Comparison of ENCODE assay signal across 26 cellular contexts in genomic region chr5:147836439-147836838, GRCh38. TPM values are rescaled to one million over a fixed set of nuclear protein-coding genes. Genes with fewer than 3 reads are reported as not detected.
DNase-seq lines count a peak whose midpoint lies in the region; ATAC-seq, FAIRE-seq and TF ChIP-seq lines count a peak whose summit lies in the region.
"Had no signal": no experiment of that assay in that cellular context is flagged by ENCODE, and none has a peak within 500 bp of the region (broad histone marks: within the 10 kb centered on the region; RNA-seq: fewer than 3 reads in every experiment).

No MANE protein-coding gene starts in this region.

- H3K4me1 Mint-ChIP-seq in activated T-helper 17 cell treated with anti-CD3 and anti-CD28 coated beads, Interleukin-2, amount 50 U/mL, for 72 hours, result no peaks in the 10 kb centered on the region
- H3K4me1 Mint-ChIP-seq: CD8-positive, alpha-beta memory T cell; H9 had no signal

- no peaks in the 10 kb centered on the region for H3K27me3 ChIP-seq in PC-3 (ENCODE audit: low read length)
- H3K27me3 ChIP-seq in body of pancreas, result no peaks in the 10 kb centered on the region
- peaks cover 0 to 20% of the 10 kb centered on the region in 2 experiments; a peak in 3 of 5 replicates for H3K27me3 ChIP-seq in HepG2 (ENCODE audit: control insufficient read depth in 1 of 2, insufficient read depth in 2 of 2, low read length in 2 of 2)

- H3K4me3 ChIP-seq in PC-3 (ENCODE audit: low read length) (no peak overlapping the region), body of pancreas (no peak overlapping the region), HepG2 (replicated peaks in 1 of 3; ENCODE audit: insufficient read depth in 1 of 3, low read depth in 2 of 3, low read length in 3 of 3) (no peak overlapping the region), OCI-LY7 (ENCODE audit: low read depth, low read length, poor library complexity, severe bottlenecking) (no peak overlapping the region)
- H3K4me3 ChIP-seq: SJSA1 had no signal

- no peak for DNase-seq in PC-3
- no peak for DNase-seq in body of pancreas
- no peak for DNase-seq in HepG2 (ENCODE audit: low spot score)
- DNase-seq in OCI-LY7 (ENCODE audit: low spot score), result no peak
- no peak for DNase-seq in GOT3 (lab: John Stamatoyannopoulos, UW)
- DNase-seq: CD8-positive, alpha-beta memory T cell; DMS79 treated with DMSO at 0.1 percent for 48 hours; H9; MV-4-11; NCI-H1105 treated with DMSO at 0.1 percent for 48 hours; NCI-H1694; NCI-H2081; NCI-H2171 treated with DMSO at 0.1 percent for 48 hours; NCI-H524 treated with DMSO at 0.1 percent for 48 hours; NCI-H82 had no signal

- H3K27me3 Mint-ChIP-seq in activated T-helper 17 cell treated with anti-CD3 and anti-CD28 coated beads, Interleukin-2, amount 50 U/mL, for 72 hours, result peaks cover 14% of the 10 kb centered on the region

- in situ Hi-C loops in HepG2 (cut with HindIII; ENCODE audit: extremely low pct_ligation_motif_present, low pct_unique_long_range_greater_than_20kb), result no loop called here

- no peaks in the 10 kb centered on the region for H3K36me3 Mint-ChIP-seq in activated T-helper 17 cell treated with anti-CD3 and anti-CD28 coated beads, Interleukin-2, amount 50 U/mL, for 72 hours (ENCODE audit: low read depth)
- H3K36me3 Mint-ChIP-seq: CD8-positive, alpha-beta memory T cell had no signal

- TF ChIP-seq RAD21 in HepG2 (CRISPR knock-in tag; IDR thresholded peaks at IDR 0.05), result no peak

- peak overlapping the region; percentile 99 for H3K27ac ChIP-seq in 22Rv1
- no peak overlapping the region for H3K27ac ChIP-seq in PC-3 (ENCODE audit: low read length)
- H3K27ac ChIP-seq in body of pancreas, result peak overlapping the region; percentile 25 to 83 (median 76)
- no peak overlapping the region for H3K27ac ChIP-seq in HepG2 (ENCODE audit: extremely low read length, insufficient read depth, low read length)
- H3K27ac ChIP-seq in OCI-LY7 (ENCODE audit: low read depth, low read length, poor library complexity, severe bottlenecking), result no peak overlapping the region
- H3K27ac ChIP-seq: C4-2B, HL-60, KMS-11, SJSA1 had no signal

- peak overlapping the region; percentile 37; the same call in 1 of the 2 replicates for H3K4me2 ChIP-seq in PC-3 (ENCODE audit: low read length)
- H3K4me2 ChIP-seq in HepG2 (ENCODE audit: low read depth, low read length), result no peak overlapping the region
- H3K4me2 ChIP-seq in OCI-LY7 (ENCODE audit: low read length), result no peak overlapping the region
- H3K4me2 ChIP-seq: KMS-11 had no signal

- H3K27ac Mint-ChIP-seq in activated T-helper 17 cell treated with anti-CD3 and anti-CD28 coated beads, Interleukin-2, amount 50 U/mL, for 72 hours, result no peak overlapping the region
- H3K27ac Mint-ChIP-seq: CD8-positive, alpha-beta memory T cell; H9 had no signal

- no peak overlapping the region for H3K4me3 Mint-ChIP-seq in activated T-helper 17 cell treated with anti-CD3 and anti-CD28 coated beads, Interleukin-2, amount 50 U/mL, for 72 hours
- H3K4me3 Mint-ChIP-seq: CD8-positive, alpha-beta memory T cell; H9 had no signal

- FAIRE-seq in HepG2 (lab: Jason Lieb, UNC), result no peak
- FAIRE-seq: D721Med had no signal

- H3K9ac ChIP-seq in PC-3 (ENCODE audit: low read length) (no peak overlapping the region), HepG2 (ENCODE audit: insufficient read depth, low read depth, low read length) (no peak overlapping the region)
- H3K9ac ChIP-seq: KMS-11 had no signal

- H3K36me3 ChIP-seq in PC-3 (ENCODE audit: low read depth, low read length), result no peaks in the 10 kb centered on the region
- H3K36me3 ChIP-seq in body of pancreas (replicated peaks in 1 of 2; ENCODE audit: insufficient read depth in 1 of 2, low read depth in 2 of 2), result no peaks in the 10 kb centered on the region
- no peaks in the 10 kb centered on the region for H3K36me3 ChIP-seq in HepG2 (replicated peaks in 1 of 2; ENCODE audit: control insufficient read depth in 1 of 2, insufficient read depth in 2 of 2, low read length in 2 of 2)
- no peaks in the 10 kb centered on the region for H3K36me3 ChIP-seq in OCI-LY7 (ENCODE audit: insufficient read depth, low read length)
- H3K36me3 ChIP-seq: SJSA1 had no signal

- intact Hi-C loops in PC-3 (cut with micrococcal nuclease), result no loop called here
- intact Hi-C loops in body of pancreas (cut with DNase I), result no loop called here
- intact Hi-C loops in HepG2 (cut with micrococcal nuclease; ENCODE audit: unreplicated experiment), result loop anchor here (5.0 to 10.0 kb wide), 4 partner anchors 189 to 546 kb away; partner anchors contain the start of gene FBXO38
- intact Hi-C loops in OCI-LY7 (cut with micrococcal nuclease; ENCODE audit: unreplicated experiment), result no loop called here

- ATAC-seq in PC-3 (no peak), body of pancreas (peak; percentile 8), HepG2 (no peak), GM21737 (IDR thresholded peaks at IDR 0.05; ENCODE audit: unreplicated experiment) (no peak)
- ATAC-seq in activated T-helper 17 cell treated with anti-CD3 and anti-CD28 coated beads, Interleukin-2, amount 50 U/mL, for 72 hours (replicated peaks), result no peak
- ATAC-seq: Right ventricle myocardium inferior had no signal

- no peaks in the 10 kb centered on the region for H3K9me3 Mint-ChIP-seq in activated T-helper 17 cell treated with anti-CD3 and anti-CD28 coated beads, Interleukin-2, amount 50 U/mL, for 72 hours
- H3K9me3 Mint-ChIP-seq: CD8-positive, alpha-beta memory T cell; H9 had no signal

- POLR2A ChIA-PET in PC-3 (lab: Charles Lee; ENCODE audit: unreplicated experiment) (no interaction called here), HepG2 (lab: Yijun Ruan, JAX) (no interaction called here), OCI-LY7 (lab: Charles Lee) (interaction anchor here (0.7 kb wide), 1 partner anchor 1849 kb away, joined by 3 read pairs; no protein-coding TSS in a partner anchor)

- CTCF ChIA-PET in PC-3 (lab: Charles Lee) (no interaction called here), HepG2 (lab: Yijun Ruan, JAX; ENCODE audit: low intra/inter-chr PET ratio, low total read pairs) (no interaction called here), OCI-LY7 (lab: Charles Lee; ENCODE audit: unreplicated experiment) (no interaction called here)

- WGBS in body of pancreas, 2 donors, result 30 to 36% methylated on average over 3 of the region's 3 CpGs
- WGBS in HepG2 (ENCODE audit: low lambda C conversion rate), result 60% methylated on average over 3 of the region's 3 CpGs

- TF ChIP-seq CTCF in 22Rv1 (IDR thresholded peaks at IDR 0.05) (no peak), PC-3 (conservative IDR thresholded peaks at IDR 0.05; ENCODE audit: low read depth, low read length) (no peak), body of pancreas (IDR thresholded peaks at IDR 0.05) (no peak), HepG2 (CRISPR knock-in tag; IDR thresholded peaks at IDR 0.05) (no peak), OCI-LY7 (conservative IDR thresholded peaks at IDR 0.05; ENCODE audit: low read length) (no peak)

- H3K79me2 ChIP-seq in PC-3 (ENCODE audit: low read length) (no peaks in the 10 kb centered on the region), HepG2 (ENCODE audit: insufficient read depth, low read length) (no peaks in the 10 kb centered on the region), OCI-LY7 (ENCODE audit: insufficient read depth, low read depth, low read length) (no peaks in the 10 kb centered on the region)

- no peaks in the 10 kb centered on the region for H3K9me3 ChIP-seq in PC-3 (ENCODE audit: low read length)
- H3K9me3 ChIP-seq in body of pancreas, result no peaks in the 10 kb centered on the region
- no peaks in the 10 kb centered on the region for H3K9me3 ChIP-seq in HepG2 (ENCODE audit: low read length)
- H3K9me3 ChIP-seq in OCI-LY7 (ENCODE audit: low read length), result no peaks in the 10 kb centered on the region
- H3K9me3 ChIP-seq: SJSA1 had no signal

- BruUV-seq in PC-3 (replicated peaks; lab: Mats Ljungman, UMichigan) (no TSS peak), HepG2 (replicated peaks; lab: Mats Ljungman, UMichigan) (no TSS peak), OCI-LY7 (replicated peaks; lab: Mats Ljungman, UMichigan) (no TSS peak)

- TF ChIP-seq POLR2A in body of pancreas (IDR thresholded peaks at IDR 0.05), result peak in 2 of 3 donors; percentile 23 to 38
- no peak for TF ChIP-seq POLR2A in HepG2 (IDR thresholded peaks at IDR 0.05; ENCODE audit: insufficient read depth in 1 of 2, low read depth in 2 of 2, low read length in 2 of 2)

- H2AFZ ChIP-seq in PC-3 (ENCODE audit: low read length) (no peak overlapping the region), HepG2 (ENCODE audit: low read length) (no peak overlapping the region), OCI-LY7 (ENCODE audit: low read length) (no peak overlapping the region)

- H3K4me1 ChIP-seq in PC-3 (ENCODE audit: insufficient read depth, low read length) (peaks cover 23% of the 10 kb centered on the region), body of pancreas (peaks cover 73% of the 10 kb centered on the region), HepG2 (ENCODE audit: insufficient read depth, low read length) (peaks cover 53% of the 10 kb centered on the region), OCI-LY7 (ENCODE audit: insufficient read depth, low read length, poor library complexity, severe bottlenecking) (no peaks in the 10 kb centered on the region)

- H3F3A ChIP-seq in PC-3 (ENCODE audit: low read length, unreplicated experiment), result no peaks in the 10 kb centered on the region

- TF ChIP-seq EP300 in HepG2 (IDR thresholded peaks at IDR 0.05; ENCODE audit: low read depth in 2 of 2, low read length in 2 of 2) (no peak), HepG2 (CRISPR knock-in tag; IDR thresholded peaks at IDR 0.05; ENCODE audit: borderline replicate concordance) (no peak)

- no peaks in the 10 kb centered on the region for H3K9me2 ChIP-seq in PC-3 (replicated peaks; ENCODE audit: low read length)
- H3K9me2 ChIP-seq in OCI-LY7 (ENCODE audit: insufficient read depth, low read length), result no peaks in the 10 kb centered on the region

- H4K20me1 ChIP-seq in PC-3 (ENCODE audit: low read length) (no peaks in the 10 kb centered on the region), HepG2 (ENCODE audit: insufficient read depth, low read length) (no peaks in the 10 kb centered on the region), OCI-LY7 (ENCODE audit: insufficient read depth, low read length) (no peaks in the 10 kb centered on the region)

RNA-seq across cellular contexts. Expression of gene SPINK1, which starts 5.0 kb away (rescaled TPM):
- total RNA-seq in PC-3 (2014; rRNA removed) (not detected in 2 replicates), body of pancreas (1,000 to 10,000 TPM; 3,901 to 5,969 TPM), HepG2 (2016; rRNA removed; fragmentation: Illumina TruSeq; extraction: Trizol) (12.1 and 14.7 TPM in 2 replicates), OCI-LY7 (2022) (not detected in 2 replicates)
- 5.9 and 13.9 TPM in 2 replicates for total RNA-seq in HepG2 (2016; cell fraction: cytosol; rRNA removed; fragmentation: Illumina TruSeq; extraction: Trizol; ENCODE audit: low read depth)
- total RNA-seq in HepG2 (2016; cell fraction: insoluble cytoplasmic fraction; rRNA removed; fragmentation: Illumina TruSeq; extraction: Trizol), result 11.2 and 17.2 TPM in 2 replicates
- total RNA-seq in HepG2 (2016; cell fraction: membrane; rRNA removed; fragmentation: Illumina TruSeq; extraction: Trizol), result 6.5 and 7.8 TPM in 2 replicates
- total RNA-seq in HepG2 (2016; cell fraction: nucleus; rRNA removed; fragmentation: Illumina TruSeq; extraction: Trizol), result 12.0 and 15.7 TPM in 2 replicates
- polyA plus RNA-seq in HepG2 (2011; rRNA removed), result 17.1 and 27.5 TPM in 2 replicates
- 16.9 and 24.8 TPM in 2 replicates for polyA plus RNA-seq in HepG2 (2011; cell fraction: cytosol; rRNA removed)
- polyA plus RNA-seq in HepG2 (2011; cell fraction: nucleus; rRNA removed), result 1.2 and 10.2 TPM in 2 replicates
- polyA plus RNA-seq in HepG2 (2012), result 6.0 and 22.0 TPM in 2 replicates
- polyA plus RNA-seq in HepG2 (2016; cell fraction: cytosol; fragmentation: Illumina TruSeq; extraction: Trizol; ENCODE audit: low read depth), result 5.1 and 7.9 TPM in 2 replicates
- polyA plus RNA-seq in HepG2 (2016; cell fraction: insoluble cytoplasmic fraction; fragmentation: Illumina TruSeq; extraction: Trizol; ENCODE audit: low read depth), result 5.7 and 6.0 TPM in 2 replicates
- 5.1 TPM in 2 replicates for polyA plus RNA-seq in HepG2 (2016; cell fraction: membrane; fragmentation: Illumina TruSeq; extraction: Trizol; ENCODE audit: low read depth)
- polyA plus RNA-seq in HepG2 (2016; cell fraction: nucleus; fragmentation: Illumina TruSeq; extraction: Trizol; ENCODE audit: insufficient read depth, low read depth), result 11.9 and 13.9 TPM in 2 replicates
- 3.9 TPM in 1 of 2 replicates, not detected in the other for polyA minus RNA-seq in HepG2 (2011; rRNA and poly(A)+ RNA removed; ENCODE audit: low replicate concordance)
- 0.88 and 5.3 TPM in 2 replicates for polyA minus RNA-seq in HepG2 (2011; cell fraction: cytosol; rRNA and poly(A)+ RNA removed)
- polyA minus RNA-seq in HepG2 (2011; cell fraction: nucleus; rRNA and poly(A)+ RNA removed), result 1.1 and 1.5 TPM in 2 replicates
- not detected for total RNA-seq in activated T-helper 17 cell treated with anti-CD3 and anti-CD28 coated beads, Interleukin-2, amount 50 U/mL, for 72 hours
- not detected in 2 replicates for total RNA-seq in OCI-LY7 (2014; rRNA removed; shearing (Covaris generic))
- total RNA-seq: CD8-positive, alpha-beta memory T cell; Right ventricle myocardium inferior; SJSA1 had no signal
- polyA plus RNA-seq: CD8-positive, alpha-beta memory T cell had no signal

RNA-seq across cellular contexts. Expression of gene SCGB3A2, which starts 42.1 kb away (rescaled TPM):
- total RNA-seq in PC-3 (2014; rRNA removed) (0.51 TPM in 1 of 2 replicates, not detected in the other), body of pancreas (not detected), HepG2 (2016; rRNA removed; fragmentation: Illumina TruSeq; extraction: Trizol) (not detected in 2 replicates), OCI-LY7 (2022) (not detected in 2 replicates)
- total RNA-seq in HepG2 (2016; cell fraction: cytosol; rRNA removed; fragmentation: Illumina TruSeq; extraction: Trizol; ENCODE audit: low read depth), result not detected in 2 replicates
- not detected in 2 replicates for total RNA-seq in HepG2 (2016; cell fraction: insoluble cytoplasmic fraction; rRNA removed; fragmentation: Illumina TruSeq; extraction: Trizol)
- not detected in 2 replicates for total RNA-seq in HepG2 (2016; cell fraction: membrane; rRNA removed; fragmentation: Illumina TruSeq; extraction: Trizol)
- total RNA-seq in HepG2 (2016; cell fraction: nucleus; rRNA removed; fragmentation: Illumina TruSeq; extraction: Trizol), result not detected in 2 replicates
- not detected in 2 replicates for polyA plus RNA-seq in HepG2 (2011; rRNA removed)
- polyA plus RNA-seq in HepG2 (2011; cell fraction: cytosol; rRNA removed), result not detected in 2 replicates
- not detected in 2 replicates for polyA plus RNA-seq in HepG2 (2011; cell fraction: nucleus; rRNA removed)
- polyA plus RNA-seq in HepG2 (2012), result not detected in 2 replicates
- polyA plus RNA-seq in HepG2 (2016; cell fraction: cytosol; fragmentation: Illumina TruSeq; extraction: Trizol; ENCODE audit: low read depth), result not detected in 2 replicates
- polyA plus RNA-seq in HepG2 (2016; cell fraction: insoluble cytoplasmic fraction; fragmentation: Illumina TruSeq; extraction: Trizol; ENCODE audit: low read depth), result not detected in 2 replicates
- not detected in 2 replicates for polyA plus RNA-seq in HepG2 (2016; cell fraction: membrane; fragmentation: Illumina TruSeq; extraction: Trizol; ENCODE audit: low read depth)
- not detected in 2 replicates for polyA plus RNA-seq in HepG2 (2016; cell fraction: nucleus; fragmentation: Illumina TruSeq; extraction: Trizol; ENCODE audit: insufficient read depth, low read depth)
- polyA minus RNA-seq in HepG2 (2011; rRNA and poly(A)+ RNA removed; ENCODE audit: low replicate concordance), result not detected in 2 replicates
- not detected in 2 replicates for polyA minus RNA-seq in HepG2 (2011; cell fraction: cytosol; rRNA and poly(A)+ RNA removed)
- polyA minus RNA-seq in HepG2 (2011; cell fraction: nucleus; rRNA and poly(A)+ RNA removed), result not detected in 2 replicates
- not detected for total RNA-seq in activated T-helper 17 cell treated with anti-CD3 and anti-CD28 coated beads, Interleukin-2, amount 50 U/mL, for 72 hours
- total RNA-seq in OCI-LY7 (2014; rRNA removed; shearing (Covaris generic)), result not detected in 2 replicates
- total RNA-seq: A172; CD8-positive, alpha-beta memory T cell; HT-29; Right ventricle myocardium inferior; SJSA1 had no signal
- polyA plus RNA-seq: CD8-positive, alpha-beta memory T cell had no signal

RNA-seq across cellular contexts. Expression of gene JAKMIP2, which starts 53.9 kb away (rescaled TPM):
- total RNA-seq in PC-3 (2014; rRNA removed) (0.15 TPM in 1 of 2 replicates, not detected in the other), body of pancreas (1 to 10 TPM in 1 of 2 donors, under 1 TPM in 1; 0.78 to 1.3 TPM), HepG2 (2016; rRNA removed; fragmentation: Illumina TruSeq; extraction: Trizol) (1.9 and 2.1 TPM in 2 replicates), OCI-LY7 (2022) (14.0 and 14.5 TPM in 2 replicates)
- 0.18 and 0.61 TPM in 2 replicates for total RNA-seq in HepG2 (2016; cell fraction: cytosol; rRNA removed; fragmentation: Illumina TruSeq; extraction: Trizol; ENCODE audit: low read depth)
- total RNA-seq in HepG2 (2016; cell fraction: insoluble cytoplasmic fraction; rRNA removed; fragmentation: Illumina TruSeq; extraction: Trizol), result 1.6 and 3.4 TPM in 2 replicates
- 1.6 and 1.9 TPM in 2 replicates for total RNA-seq in HepG2 (2016; cell fraction: membrane; rRNA removed; fragmentation: Illumina TruSeq; extraction: Trizol)
- total RNA-seq in HepG2 (2016; cell fraction: nucleus; rRNA removed; fragmentation: Illumina TruSeq; extraction: Trizol), result 1.6 and 1.8 TPM in 2 replicates
- 0.04 TPM in 2 replicates for polyA plus RNA-seq in HepG2 (2011; rRNA removed)
- 0.01 and 0.03 TPM in 2 replicates for polyA plus RNA-seq in HepG2 (2011; cell fraction: cytosol; rRNA removed)
- polyA plus RNA-seq in HepG2 (2011; cell fraction: nucleus; rRNA removed), result 0.05 TPM in 1 of 2 replicates, not detected in the other
- polyA plus RNA-seq in HepG2 (2012), result 0.20 and 0.34 TPM in 2 replicates
- 0.22 and 0.36 TPM in 2 replicates for polyA plus RNA-seq in HepG2 (2016; cell fraction: cytosol; fragmentation: Illumina TruSeq; extraction: Trizol; ENCODE audit: low read depth)
- 1.9 and 2.1 TPM in 2 replicates for polyA plus RNA-seq in HepG2 (2016; cell fraction: insoluble cytoplasmic fraction; fragmentation: Illumina TruSeq; extraction: Trizol; ENCODE audit: low read depth)
- polyA plus RNA-seq in HepG2 (2016; cell fraction: membrane; fragmentation: Illumina TruSeq; extraction: Trizol; ENCODE audit: low read depth), result 0.56 and 0.71 TPM in 2 replicates
- 1.00 and 2.7 TPM in 2 replicates for polyA plus RNA-seq in HepG2 (2016; cell fraction: nucleus; fragmentation: Illumina TruSeq; extraction: Trizol; ENCODE audit: insufficient read depth, low read depth)
- polyA minus RNA-seq in HepG2 (2011; rRNA and poly(A)+ RNA removed; ENCODE audit: low replicate concordance), result not detected in 2 replicates
- polyA minus RNA-seq in HepG2 (2011; cell fraction: cytosol; rRNA and poly(A)+ RNA removed), result 0.10 TPM in 1 of 2 replicates, not detected in the other
- 0.13 and 0.25 TPM in 2 replicates for polyA minus RNA-seq in HepG2 (2011; cell fraction: nucleus; rRNA and poly(A)+ RNA removed)
- total RNA-seq in activated T-helper 17 cell treated with anti-CD3 and anti-CD28 coated beads, Interleukin-2, amount 50 U/mL, for 72 hours, result 1 to 10 TPM; 2.4 to 4.3 TPM
- total RNA-seq in OCI-LY7 (2014; rRNA removed; shearing (Covaris generic)), result 4.0 and 6.2 TPM in 2 replicates

Comparison
In these comparisons a context has a peak if more than half of its experiments do, and no peak if none do; other contexts are left out.
1. H3K27ac ChIP-seq: peak in 22Rv1 (single experiment) and body of pancreas (4 of 4); none in PC-3 (single experiment), HepG2 (single experiment) and OCI-LY7 (single experiment).
2. POLR2A ChIP-seq: peak in body of pancreas (2 of 3); none in HepG2 (0 of 2).
3. RNA of gene SPINK1, which starts 5.0 kb away (total RNA-seq): 3,901 to 5,969 TPM in body of pancreas; 5.9 to 17.2 TPM in HepG2, not detected in PC-3, not detected in activated T-helper 17 cell treated with anti-CD3 and anti-CD28 coated beads, Interleukin-2, amount 50 U/mL, for 72 hours and not detected in OCI-LY7; every median in the first group is over 100 times any median in the second.